ENCODE assay signal across 1 cellular context in genomic region chr9:33167084-33167948, GRCh38.
TF ChIP-seq lines count a peak whose summit lies in the region.

Gene B4GALT1 (minus strand): TSS chr9:33167336. CDS start chr9:33167169, 167 bp downstream.

TF ChIP-seq in HepG2, 621 proteins besides CTCF, POLR2A, EP300 and RAD21 (continued from another document and continues in another):
- TF ChIP-seq ZNF704 (CRISPR knock-in tag; IDR thresholded peaks at IDR 0.05; ENCODE audit: borderline replicate concordance): peak; percentile 49; the same call in 1 of the 2 replicates
- 0 out of 2 replicates have a peak, but pooled peaks have one; percentile 11 for TF ChIP-seq FOXO1 (CRISPR knock-in tag; IDR thresholded peaks at IDR 0.05)
- TF ChIP-seq HOXA3 (CRISPR knock-in tag; IDR thresholded peaks at IDR 0.05): peak; percentile 74
- 0 out of 2 replicates have a peak, but pooled peaks have one; percentile 38 for TF ChIP-seq ZNF737 (CRISPR knock-in tag; IDR thresholded peaks at IDR 0.05; ENCODE audit: borderline replicate concordance)
- TF ChIP-seq ZNF572 (CRISPR knock-in tag; IDR thresholded peaks at IDR 0.05): 0 out of 2 replicates have a peak, but pooled peaks have one; percentile 52
- peak; percentile 48; the same call in 1 of the 2 replicates for TF ChIP-seq TFE3 (CRISPR knock-in tag; IDR thresholded peaks at IDR 0.05)
- TF ChIP-seq RBFOX2 (IDR thresholded peaks at IDR 0.05; ENCODE audit: low read depth, low read length): peak; percentile 78
- peak; percentile 96 for TF ChIP-seq ZNF687 (CRISPR knock-in tag; IDR thresholded peaks at IDR 0.05)
- 0 out of 2 replicates have a peak, but pooled peaks have one; percentile 4 for TF ChIP-seq ZNF34 (CRISPR knock-in tag; IDR thresholded peaks at IDR 0.05; ENCODE audit: borderline replicate concordance)
- no peak; the same call in 1 of the 2 replicates for TF ChIP-seq DRAP1 (CRISPR knock-in tag; IDR thresholded peaks at IDR 0.05)
- peak; percentile 67; the same call in 1 of the 2 replicates for TF ChIP-seq ZBTB38 (CRISPR knock-in tag; IDR thresholded peaks at IDR 0.05)
- 0 out of 2 replicates have a peak, but pooled peaks have one; percentile 48 for TF ChIP-seq ZNF350 (CRISPR knock-in tag; IDR thresholded peaks at IDR 0.05; ENCODE audit: borderline replicate concordance, low read depth)
- peak; percentile 69; the same call in 1 of the 2 replicates for TF ChIP-seq ZNF441 (CRISPR knock-in tag; IDR thresholded peaks at IDR 0.05; ENCODE audit: borderline replicate concordance)
- TF ChIP-seq YEATS4 (CRISPR knock-in tag; IDR thresholded peaks at IDR 0.05; ENCODE audit: borderline replicate concordance): peak; percentile 64
- TF ChIP-seq ZNF710 (CRISPR knock-in tag; IDR thresholded peaks at IDR 0.05; ENCODE audit: borderline replicate concordance): peak; percentile 42; the same call in 1 of the 2 replicates
- peak; percentile 78; the same call in 1 of the 2 replicates for TF ChIP-seq HES4 (CRISPR knock-in tag; IDR thresholded peaks at IDR 0.05; ENCODE audit: borderline replicate concordance)
- no peak for TF ChIP-seq AKNA (CRISPR knock-in tag; IDR thresholded peaks at IDR 0.05; ENCODE audit: borderline replicate concordance)
- TF ChIP-seq ZNF326 (CRISPR knock-in tag; IDR thresholded peaks at IDR 0.05; ENCODE audit: borderline replicate concordance): no peak
- no peak for TF ChIP-seq TBX3 (IDR thresholded peaks at IDR 0.05; ENCODE audit: borderline replicate concordance)
- no peak; the same call in 1 of the 2 replicates for TF ChIP-seq ISL2 (CRISPR knock-in tag; IDR thresholded peaks at IDR 0.05)
- peak; percentile 66 for TF ChIP-seq POLR2AphosphoS5 (IDR thresholded peaks at IDR 0.05; ENCODE audit: low read depth, low read length)
- peak; percentile 68; the same call in 1 of the 2 replicates for TF ChIP-seq SALL1 (CRISPR knock-in tag; IDR thresholded peaks at IDR 0.05)
- TF ChIP-seq ELF1 (CRISPR knock-in tag; IDR thresholded peaks at IDR 0.05): peak; percentile 75
- peak; percentile 69 for TF ChIP-seq UBTF (CRISPR knock-in tag; IDR thresholded peaks at IDR 0.05)
- peak; percentile 60; the same call in 1 of the 2 replicates for TF ChIP-seq HINFP (CRISPR knock-in tag; IDR thresholded peaks at IDR 0.05; ENCODE audit: low read depth)
- TF ChIP-seq PBX3 (CRISPR knock-in tag; IDR thresholded peaks at IDR 0.05; ENCODE audit: borderline replicate concordance): 0 out of 2 replicates have a peak, but pooled peaks have one; percentile 36
- peak; percentile 15; the same call in 1 of the 2 replicates for TF ChIP-seq POGZ (CRISPR knock-in tag; IDR thresholded peaks at IDR 0.05)
- peak; percentile 39; the same call in 1 of the 2 replicates for TF ChIP-seq ZNF451 (CRISPR knock-in tag; IDR thresholded peaks at IDR 0.05)
- peak; percentile 37; the same call in 1 of the 2 replicates for TF ChIP-seq KDM5B (CRISPR knock-in tag; IDR thresholded peaks at IDR 0.05; ENCODE audit: borderline replicate concordance)
- peak; percentile 89; the same call in 1 of the 2 replicates for TF ChIP-seq ZSCAN30 (CRISPR knock-in tag; IDR thresholded peaks at IDR 0.05)
- no peak for TF ChIP-seq SOX13 (IDR thresholded peaks at IDR 0.05)
- TF ChIP-seq SOX13 (CRISPR knock-in tag; conservative IDR thresholded peaks at IDR 0.05 in 1 of 2, IDR thresholded peaks at IDR 0.05 in 1 of 2): 0 out of 4 replicates have a peak, but pooled peaks of 1 of the 2 experiments have one; percentile 17
- TF ChIP-seq ZNF724P (CRISPR knock-in tag; IDR thresholded peaks at IDR 0.05; ENCODE audit: borderline replicate concordance): no peak
- no peak for TF ChIP-seq MTF2 (CRISPR knock-in tag; IDR thresholded peaks at IDR 0.05; ENCODE audit: borderline replicate concordance)
- peak; percentile 95 for TF ChIP-seq ZFX (CRISPR knock-in tag; IDR thresholded peaks at IDR 0.05; ENCODE audit: low read depth)
- peak; percentile 50; the same call in 1 of the 2 replicates for TF ChIP-seq ZNF225 (CRISPR knock-in tag; IDR thresholded peaks at IDR 0.05)
- peak; percentile 89 for TF ChIP-seq ZNF747 (CRISPR knock-in tag; IDR thresholded peaks at IDR 0.05; ENCODE audit: borderline replicate concordance)
